In genomic region chr12:20497707-20498106, GRCh38 we compare ENCODE assay signal across 35 cellular contexts.
"Had no signal": no experiment of that assay in that cellular context is flagged by ENCODE, and none has a peak within 500 bp of the region (broad histone marks: within the 10 kb centered on the region; RNA-seq: fewer than 3 reads in every experiment).

No MANE protein-coding gene starts in this region.

- H3K27me3 Mint-ChIP-seq: activated B cell treated with CpG ODN at 0.5 μM for 24 hours; activated CD8-positive, alpha-beta T cell treated with anti-CD3 and anti-CD28 coated beads for 36 hours; activated naive CD8-positive, alpha-beta T cell; activated T-helper 17 cell treated with anti-CD3 and anti-CD28 coated beads, Interleukin-2, amount 50 U/mL, for 72 hours; central memory CD8-positive, alpha-beta T cell; dendritic cell treated with granulocyte-macrophage colony-stimulating factor and Interleukin-4, amounts not matched to agents 40 ng/mL and 50 ng/mL, for 4 days had no signal

- H3K27ac ChIP-seq: brain microvascular endothelial cell, coronary artery, dorsolateral prefrontal cortex, esophagus muscularis mucosa, foreskin keratinocyte, gastrocnemius medialis, WERI-Rb-1 had no signal

- H3K36me3 ChIP-seq: brain microvascular endothelial cell, esophagus muscularis mucosa, gastrocnemius medialis, WERI-Rb-1 had no signal

- H3K27ac Mint-ChIP-seq: activated B cell treated with CpG ODN at 0.5 μM for 24 hours; activated CD8-positive, alpha-beta T cell treated with anti-CD3 and anti-CD28 coated beads for 36 hours; activated naive CD8-positive, alpha-beta T cell; activated T-helper 17 cell treated with anti-CD3 and anti-CD28 coated beads, Interleukin-2, amount 50 U/mL, for 72 hours; dendritic cell treated with granulocyte-macrophage colony-stimulating factor and Interleukin-4, amounts not matched to agents 40 ng/mL and 50 ng/mL, for 4 days; endodermal cell; T-helper 17 cell; T-helper 2 cell treated with Interferon-gamma antibody and Interleukin-4, amounts not matched to agents 5 μg/mL and 100 μg/mL, for 36 hours had no signal

- H3K9me3 ChIP-seq: esophagus muscularis mucosa, gastrocnemius medialis had no signal

- H3K4me1 Mint-ChIP-seq: activated B cell treated with CpG ODN at 0.5 μM for 24 hours; activated T-helper 17 cell treated with anti-CD3 and anti-CD28 coated beads, Interleukin-2, amount 50 U/mL, for 72 hours; central memory CD8-positive, alpha-beta T cell; T-helper 17 cell had no signal

- H3K9me3 Mint-ChIP-seq: activated CD8-positive, alpha-beta T cell treated with anti-CD3 and anti-CD28 coated beads for 36 hours; activated T-cell treated with anti-CD3 and anti-CD28 coated beads, Interleukin-2, amount 50 U/mL, for 4 hours; activated T-helper 17 cell treated with anti-CD3 and anti-CD28 coated beads, Interleukin-2, amount 50 U/mL, for 72 hours; central memory CD8-positive, alpha-beta T cell; dendritic cell treated with granulocyte-macrophage colony-stimulating factor and Interleukin-4, amounts not matched to agents 40 ng/mL and 50 ng/mL, for 4 days; endodermal cell; T-helper 2 cell treated with Interferon-gamma antibody and Interleukin-4, amounts not matched to agents 5 μg/mL and 100 μg/mL, for 36 hours had no signal

- H3K4me3 ChIP-seq: coronary artery, dorsolateral prefrontal cortex, esophagus muscularis mucosa, gastrocnemius medialis had no signal

- ATAC-seq: activated CD4-positive, CD25-positive, alpha-beta regulatory T cell treated with anti-CD3 and anti-CD28 coated beads, Interleukin-2, amount 50 U/mL, for 24 hours; activated CD8-positive, alpha-beta T cell treated with anti-CD3 and anti-CD28 coated beads for 36 hours; activated T-cell treated with anti-CD3 and anti-CD28 coated beads, Interleukin-2, amount 50 U/mL, for 4 hours; activated T-helper 17 cell treated with anti-CD3 and anti-CD28 coated beads, Interleukin-2, amount 50 U/mL, for 72 hours; foreskin keratinocyte; gastrocnemius medialis; T-helper 17 cell had no signal

- DNase-seq: activated B cell treated with CpG ODN at 0.5 μM for 24 hours; activated CD4-positive, alpha-beta T cell treated with anti-CD3 and anti-CD28 coated beads for 48 hours; activated CD4-positive, alpha-beta T cell treated with anti-CD3 and anti-CD28 coated beads, Interleukin-2, amount 50 U/mL, for 1 hour; activated CD4-positive, alpha-beta T cell treated with anti-CD3 and anti-CD28 coated beads, Interleukin-2, amount 50 U/mL, for 48 hours; activated CD8-positive, alpha-beta memory T cell treated with anti-CD3 and anti-CD28 coated beads for 24 hours; activated CD8-positive, alpha-beta T cell treated with anti-CD3 and anti-CD28 coated beads for 36 hours; activated effector memory CD4-positive, alpha-beta T cell treated with Interleukin-2 at 50 U/mL for 16 hours; activated gamma-delta T cell treated with Interleukin-2 at 50 U/mL for 16 hours; activated naive CD4-positive, alpha-beta T cell treated with anti-CD3 and anti-CD28 coated beads, Interleukin-2, amount 50 U/mL, for 16 hours; activated naive CD4-positive, alpha-beta T cell treated with Interleukin-2 at 50 U/mL for 16 hours; activated T-cell treated with anti-CD3 and anti-CD28 coated beads, Interleukin-2, amount 50 U/mL, for 4 hours; amniotic stem cell; anterior cingulate cortex; brain microvascular endothelial cell; dorsolateral prefrontal cortex; effector memory CD4-positive, alpha-beta T cell; endodermal cell; erythroblast; foreskin keratinocyte; gastrocnemius medialis; glutamatergic neuron; T-helper 1 cell; T-helper 17 cell; T1000; WERI-Rb-1 had no signal

- H3K4me1 ChIP-seq: foreskin keratinocyte, gastrocnemius medialis had no signal

- H3K36me3 Mint-ChIP-seq: activated naive CD8-positive, alpha-beta T cell had no signal

- FAIRE-seq: astrocyte, bronchial epithelial cell had no signal

- H3K27me3 ChIP-seq: brain microvascular endothelial cell, dorsolateral prefrontal cortex, esophagus muscularis mucosa, foreskin keratinocyte, gastrocnemius medialis had no signal

- H3K4me3 Mint-ChIP-seq: activated B cell treated with CpG ODN at 0.5 μM for 24 hours; activated CD8-positive, alpha-beta T cell treated with anti-CD3 and anti-CD28 coated beads for 36 hours; activated naive CD8-positive, alpha-beta T cell; activated T-cell treated with anti-CD3 and anti-CD28 coated beads, Interleukin-2, amount 50 U/mL, for 4 hours; activated T-helper 17 cell treated with anti-CD3 and anti-CD28 coated beads, Interleukin-2, amount 50 U/mL, for 72 hours; central memory CD8-positive, alpha-beta T cell; dendritic cell treated with granulocyte-macrophage colony-stimulating factor and Interleukin-4, amounts not matched to agents 40 ng/mL and 50 ng/mL, for 4 days; endodermal cell; T-helper 17 cell; T-helper 2 cell treated with Interferon-gamma antibody and Interleukin-4, amounts not matched to agents 5 μg/mL and 100 μg/mL, for 36 hours had no signal
